Comparison of ENCODE assay signal across 8 cellular contexts in genomic region chr7:116525913-116526857, GRCh38. TPM values are rescaled to one million over a fixed set of nuclear protein-coding genes. Genes with fewer than 3 reads are reported as not detected.
A peak's percentile ranks its signal among the peaks of the same experiment; 100 is the strongest.
DNase-seq lines count a peak whose midpoint lies in the region; ATAC-seq and TF ChIP-seq lines count a peak whose summit lies in the region.

No MANE protein-coding gene starts in this region.

- H3K27me3 ChIP-seq in adipocyte (replicated peaks; ENCODE audit: control insufficient read depth, insufficient read depth, low read length): no peaks in the 10 kb centered on the region

- intact Hi-C loops in left cardiac atrium (cut with DNase I): loop anchor here (5.0 to 10.0 kb wide), 4 partner anchors 56 to 271 kb away; no protein-coding TSS in a partner anchor
- intact Hi-C loops in posterior cingulate gyrus (cut with DNase I): loop anchor here (5.0 kb wide), 2 partner anchors 61 to 269 kb away; no protein-coding TSS in a partner anchor

- H3K9me3 ChIP-seq in adipocyte (ENCODE audit: control insufficient read depth, low read length): no peaks in the 10 kb centered on the region

- H3K4me3 ChIP-seq in adipocyte (ENCODE audit: low read length): peak overlapping the region; percentile 93

- ATAC-seq in GM21381 (IDR thresholded peaks at IDR 0.05; ENCODE audit: unreplicated experiment) (peak; percentile 89), SK-N-SH treated with all-trans-retinoic acid at 6 μM for 48 hours (peak; percentile 73), left cardiac atrium (peak; percentile 86 to 88)

- peak overlapping the region; percentile 100 for H3K9ac ChIP-seq in adipocyte (ENCODE audit: low read length)

- H3K36me3 ChIP-seq in adipocyte (ENCODE audit: control insufficient read depth, insufficient read depth, low read length, severe bottlenecking): peaks cover 35% of the 10 kb centered on the region

- peak; percentile 53 for DNase-seq in DMS153 treated with DMSO at 0.1 percent for 48 hours (lab: John Stamatoyannopoulos, UW; ENCODE audit: unreplicated experiment)
- peak; percentile 75 for DNase-seq in HT-29 (ENCODE audit: low spot score)
- peak; percentile 95 for DNase-seq in adipocyte (ENCODE audit: low read depth)
- DNase-seq in left cardiac atrium: peak; percentile 84
- DNase-seq in posterior cingulate gyrus: peak in 8 of 10 donors; percentile 30 to 89 (median 57)
- DNase-seq in superior temporal gyrus (ENCODE audit: extremely low spot score): no peak

- H3K4me1 ChIP-seq in adipocyte (ENCODE audit: control insufficient read depth, insufficient read depth, low read length): peaks cover 52% of the 10 kb centered on the region

TF ChIP-seq in SK-N-SH treated with all-trans-retinoic acid at 6 μM for 48 hours, 23 proteins besides CTCF, POLR2A, EP300 and RAD21:
- no peak for TF ChIP-seq POU6F1 (CRISPR knock-in tag; IDR thresholded peaks at IDR 0.05; ENCODE audit: borderline replicate concordance, low read depth)
- no peak for TF ChIP-seq ZFP3 (CRISPR knock-in tag; IDR thresholded peaks at IDR 0.05)
- no peak for TF ChIP-seq OSR1 (CRISPR knock-in tag; IDR thresholded peaks at IDR 0.05)
- no peak for TF ChIP-seq CSRNP3 (CRISPR knock-in tag; IDR thresholded peaks at IDR 0.05)
- no peak for TF ChIP-seq SNAI2 (CRISPR knock-in tag; IDR thresholded peaks at IDR 0.05)
- no peak for TF ChIP-seq TOX (CRISPR knock-in tag; IDR thresholded peaks at IDR 0.05; ENCODE audit: borderline replicate concordance)
- TF ChIP-seq RARB (CRISPR knock-in tag; IDR thresholded peaks at IDR 0.05): no peak
- TF ChIP-seq CSDC2 (CRISPR knock-in tag; IDR thresholded peaks at IDR 0.05): no peak
- TF ChIP-seq GLIS3 (CRISPR knock-in tag; IDR thresholded peaks at IDR 0.05): no peak
- no peak for TF ChIP-seq ARNTL (CRISPR knock-in tag; IDR thresholded peaks at IDR 0.05; ENCODE audit: borderline replicate concordance, low read depth)
- TF ChIP-seq PPARA (CRISPR knock-in tag; IDR thresholded peaks at IDR 0.05; ENCODE audit: borderline replicate concordance): no peak
- TF ChIP-seq ISL1 (CRISPR knock-in tag; IDR thresholded peaks at IDR 0.05): no peak
- TF ChIP-seq TCF4 (CRISPR knock-in tag; IDR thresholded peaks at IDR 0.05; ENCODE audit: borderline replicate concordance): no peak
- TF ChIP-seq TSHZ2 (CRISPR knock-in tag; IDR thresholded peaks at IDR 0.05): no peak
- no peak for TF ChIP-seq ZNF8 (CRISPR knock-in tag; IDR thresholded peaks at IDR 0.05)
- no peak for TF ChIP-seq ZNF565 (CRISPR knock-in tag; conservative IDR thresholded peaks at IDR 0.05; ENCODE audit: low read depth)
TF ChIP-seq in SK-N-SH treated with all-trans-retinoic acid at 6 μM for 48 hours: peak in this region for 0.

RNA-seq across cellular contexts. Expression of gene CAV1, which starts 1.3 kb away (rescaled TPM):
- total RNA-seq in HT-29 (2014; rRNA removed; shearing (Covaris generic)): 4.1 and 4.5 TPM in 2 replicates
- 100 to 1,000 TPM; 423 to 465 TPM for total RNA-seq in left cardiac atrium

RNA-seq across cellular contexts. Expression of gene CAV2, which starts 26.6 kb away (rescaled TPM):
- 14.0 and 14.8 TPM in 2 replicates for total RNA-seq in HT-29 (2014; rRNA removed; shearing (Covaris generic))
- 100 to 1,000 TPM; 167 to 244 TPM for total RNA-seq in left cardiac atrium

Comparison
In these comparisons a context has a peak if more than half of its experiments do, and no peak if none do; other contexts are left out.
1. RNA of gene CAV1, which starts 1.3 kb away (total RNA-seq): 423 to 465 TPM in left cardiac atrium; 4.1 to 4.5 TPM in HT-29; every median in the first group is over 10 times any median in the second.
2. RNA of gene CAV2, which starts 26.6 kb away (total RNA-seq): 167 to 244 TPM in left cardiac atrium; 14.0 to 14.8 TPM in HT-29; every median in the first group is over 10 times any median in the second.
3. Peak in every context shown above with its lines, with median percentiles within 50 percentile points of each other: ATAC-seq.